In genomic region chr16:81035975-81036750, GRCh38 we compare ENCODE assay signal across 8 cellular contexts. TPM values are rescaled to one million over a fixed set of nuclear protein-coding genes. Genes with fewer than 3 reads are reported as not detected.
A peak's percentile ranks its signal among the peaks of the same experiment; 100 is the strongest.
DNase-seq lines count a peak whose midpoint lies in the region; ATAC-seq lines count a peak whose summit lies in the region.

No MANE protein-coding gene starts in this region.

- no peaks in the 10 kb centered on the region for H3K27me3 Mint-ChIP-seq in activated CD4-positive, alpha-beta memory T cell treated with anti-CD3 and anti-CD28 coated beads, Interleukin-2, amount 10 ng/mL, durations not matched to agents 7 days and 5 days
- no peaks in the 10 kb centered on the region for H3K27me3 Mint-ChIP-seq in stimulated activated naive CD8-positive, alpha-beta T cell treated with anti-CD3 and anti-CD28 coated beads, Interleukin-15, amount 100 ng/mL, for 72 hours

- H3K4me3 ChIP-seq in Jurkat, Clone E6-1 (ENCODE audit: low read length): peak overlapping the region; percentile 73

- ATAC-seq in GM21619 (IDR thresholded peaks at IDR 0.05; ENCODE audit: unreplicated experiment): peak; percentile 51
- ATAC-seq in stimulated activated naive CD8-positive, alpha-beta T cell treated with anti-CD3 and anti-CD28 coated beads, Interleukin-15, amount 100 ng/mL, for 72 hours: peak; percentile 83

- peak overlapping the region; percentile 79 for H3K4me3 Mint-ChIP-seq in activated CD4-positive, alpha-beta memory T cell treated with anti-CD3 and anti-CD28 coated beads, Interleukin-2, amount 10 ng/mL, durations not matched to agents 7 days and 5 days
- peak overlapping the region; percentile 86 to 89 for H3K4me3 Mint-ChIP-seq in stimulated activated naive CD8-positive, alpha-beta T cell treated with anti-CD3 and anti-CD28 coated beads, Interleukin-15, amount 100 ng/mL, for 72 hours

- POLR2A ChIA-PET in activated CD4-positive, alpha-beta memory T cell treated with anti-CD3 and anti-CD28 coated beads, Interleukin-2, amount 10 ng/mL, durations not matched to agents 7 days and 5 days (lab: Charles Lee): interaction anchor here (0.9 to 8.8 kb wide), 11 partner anchors 13 to 434 kb away, joined by 3 to 70 read pairs (median 3); partner anchors contain the start of genes C16orf46, CENPN, CMC2 and GAN

- peak overlapping the region; percentile 63 for H3K27ac Mint-ChIP-seq in activated CD4-positive, alpha-beta memory T cell treated with anti-CD3 and anti-CD28 coated beads, Interleukin-2, amount 10 ng/mL, durations not matched to agents 7 days and 5 days
- peak overlapping the region; percentile 75 to 79 for H3K27ac Mint-ChIP-seq in stimulated activated naive CD8-positive, alpha-beta T cell treated with anti-CD3 and anti-CD28 coated beads, Interleukin-15, amount 100 ng/mL, for 72 hours

- peaks cover 26% of the 10 kb centered on the region for H3K4me1 Mint-ChIP-seq in activated CD4-positive, alpha-beta memory T cell treated with anti-CD3 and anti-CD28 coated beads, Interleukin-2, amount 10 ng/mL, durations not matched to agents 7 days and 5 days
- peaks cover 29% of the 10 kb centered on the region for H3K4me1 Mint-ChIP-seq in stimulated activated naive CD8-positive, alpha-beta T cell treated with anti-CD3 and anti-CD28 coated beads, Interleukin-15, amount 100 ng/mL, for 72 hours

- peak; percentile 35 for DNase-seq in ELF-1 (ENCODE audit: low read depth, low spot score)
- DNase-seq in Jurkat, Clone E6-1 (ENCODE audit: low read depth, low spot score): no peak
- DNase-seq in activated CD4-positive, alpha-beta memory T cell treated with anti-CD3 and anti-CD28 coated beads, Interleukin-2, amount 10 ng/mL, durations not matched to agents 7 days and 5 days: peak; percentile 53
- no peak for DNase-seq in epithelial cell of prostate (ENCODE audit: low read depth, low spot score)
- peak; percentile 28 for DNase-seq in myocyte (ENCODE audit: low read depth)
- peak; percentile 52 to 61 for DNase-seq in stimulated activated naive CD8-positive, alpha-beta T cell treated with anti-CD3 and anti-CD28 coated beads, Interleukin-15, amount 100 ng/mL, for 72 hours
- DNase-seq in SHP77 treated with DMSO at 0.1 percent for 48 hours (lab: John Stamatoyannopoulos, UW): no peak

- CTCF ChIA-PET in activated CD4-positive, alpha-beta memory T cell treated with anti-CD3 and anti-CD28 coated beads, Interleukin-2, amount 10 ng/mL, durations not matched to agents 7 days and 5 days (lab: Charles Lee): interaction anchor here (0.6 to 4.7 kb wide), 38 partner anchors 9 to 1619 kb away, joined by 3 to 75 read pairs (median 4); partner anchors contain the start of genes C16orf46, CENPN, CMC2 and GAN

- H3K9me3 Mint-ChIP-seq in activated CD4-positive, alpha-beta memory T cell treated with anti-CD3 and anti-CD28 coated beads, Interleukin-2, amount 10 ng/mL, durations not matched to agents 7 days and 5 days: no peaks in the 10 kb centered on the region
- H3K9me3 Mint-ChIP-seq in stimulated activated naive CD8-positive, alpha-beta T cell treated with anti-CD3 and anti-CD28 coated beads, Interleukin-15, amount 100 ng/mL, for 72 hours: no peaks in the 10 kb centered on the region

- H3K36me3 Mint-ChIP-seq in activated CD4-positive, alpha-beta memory T cell treated with anti-CD3 and anti-CD28 coated beads, Interleukin-2, amount 10 ng/mL, durations not matched to agents 7 days and 5 days (ENCODE audit: low read depth): peaks cover 45% of the 10 kb centered on the region

- H3K27ac ChIP-seq in epithelial cell of prostate: peak overlapping the region; percentile 70

RNA-seq across cellular contexts. Expression of gene ATMIN, which starts 0.5 kb away (rescaled TPM):
- 22.3 TPM for polyA plus RNA-seq in Jurkat, Clone E6-1 (2012; ENCODE audit: insufficient read depth, insufficient read length)
- 10 to 100 TPM; 29.6 to 33.8 TPM for total RNA-seq in activated CD4-positive, alpha-beta memory T cell treated with anti-CD3 and anti-CD28 coated beads, Interleukin-2, amount 10 ng/mL, durations not matched to agents 7 days and 5 days
- 44.7 and 55.6 TPM in 2 replicates for total RNA-seq in myocyte
- polyA plus RNA-seq in myocyte (2012): 17.3 TPM

RNA-seq across cellular contexts. Expression of gene CENPN, which starts 29.1 kb away (rescaled TPM):
- 151 TPM for polyA plus RNA-seq in Jurkat, Clone E6-1 (2012; ENCODE audit: insufficient read depth, insufficient read length)
- total RNA-seq in activated CD4-positive, alpha-beta memory T cell treated with anti-CD3 and anti-CD28 coated beads, Interleukin-2, amount 10 ng/mL, durations not matched to agents 7 days and 5 days: 10 to 100 TPM; 62.2 to 66.9 TPM
- total RNA-seq in myocyte: 10.6 and 10.8 TPM in 2 replicates
- 6.8 TPM for polyA plus RNA-seq in myocyte (2012)

RNA-seq across cellular contexts. Expression of gene CMC2, which starts 29.5 kb away (rescaled TPM):
- 126 TPM for polyA plus RNA-seq in Jurkat, Clone E6-1 (2012; ENCODE audit: insufficient read depth, insufficient read length)
- total RNA-seq in activated CD4-positive, alpha-beta memory T cell treated with anti-CD3 and anti-CD28 coated beads, Interleukin-2, amount 10 ng/mL, durations not matched to agents 7 days and 5 days: 10 to 100 TPM; 90.7 to 99.9 TPM
- 79.0 and 95.9 TPM in 2 replicates for total RNA-seq in myocyte
- 107 TPM for polyA plus RNA-seq in myocyte (2012)

RNA-seq across cellular contexts. Expression of gene C16orf46, which starts 40.9 kb away (rescaled TPM):
- 0.76 TPM for polyA plus RNA-seq in Jurkat, Clone E6-1 (2012; ENCODE audit: insufficient read depth, insufficient read length)
- under 1 TPM in 1 of 2 experiments, not detected in 1; 0.73 TPM for total RNA-seq in activated CD4-positive, alpha-beta memory T cell treated with anti-CD3 and anti-CD28 coated beads, Interleukin-2, amount 10 ng/mL, durations not matched to agents 7 days and 5 days
- 1.0 and 1.9 TPM in 2 replicates for total RNA-seq in myocyte
- 0.54 TPM for polyA plus RNA-seq in myocyte (2012)

Comparison
In these comparisons a context has a peak if more than half of its experiments do, and no peak if none do; other contexts are left out.
1. DNase-seq: peak in ELF-1 (single experiment), activated CD4-positive, alpha-beta memory T cell treated with anti-CD3 and anti-CD28 coated beads, Interleukin-2, amount 10 ng/mL, durations not matched to agents 7 days and 5 days (single experiment), myocyte (single experiment) and stimulated activated naive CD8-positive, alpha-beta T cell treated with anti-CD3 and anti-CD28 coated beads, Interleukin-15, amount 100 ng/mL, for 72 hours (2 of 2); none in Jurkat, Clone E6-1 (single experiment), epithelial cell of prostate (single experiment) and SHP77 treated with DMSO at 0.1 percent for 48 hours (single experiment).